Comparison of ENCODE assay signal across 30 cellular contexts in genomic region chr3:10813425-10813824, GRCh38. TPM values are rescaled to one million over a fixed set of nuclear protein-coding genes. Genes with fewer than 3 reads are reported as not detected.
"Had no signal": no experiment of that assay in that cellular context is flagged by ENCODE, and none has a peak within 500 bp of the region (broad histone marks: within the 10 kb centered on the region; RNA-seq: fewer than 3 reads in every experiment).

No MANE protein-coding gene starts in this region.

- H2AFZ ChIP-seq: neural progenitor cell, parathyroid adenoma had no signal

- ATAC-seq: natural killer cell; psoas muscle; right cardiac atrium; sciatic nerve; stimulated activated memory B cell treated with anti-CD40 and anti-IgM and Interleukin-4, amounts not matched to agents 10 μg/mL and 1 μg/mL and 100 μg/mL, for 72 hours; stimulated activated naive CD8-positive, alpha-beta T cell treated with anti-CD3 and anti-CD28 coated beads, Interleukin-15, amount 100 ng/mL, for 72 hours; stimulated activated naive CD8-positive, alpha-beta T cell treated with anti-CD3 and anti-CD28 coated beads, Interleukin-15, Interleukin-2, amounts not matched to agents 100 U/mL and 50 U/mL, for 24 hours; upper lobe of right lung had no signal

- H3K4me3 ChIP-seq: neural progenitor cell, ovary, psoas muscle, skin epidermis, smooth muscle cell, spleen, suprapubic skin, testis, tibial artery, transverse colon, upper lobe of right lung, uterus had no signal

- H3K9ac ChIP-seq: neural progenitor cell, parathyroid adenoma had no signal

- H3K27ac ChIP-seq: neural progenitor cell, ovary, parathyroid adenoma, psoas muscle, skin epidermis, spleen, suprapubic skin, testis, tibial artery, transverse colon, upper lobe of right lung, uterus had no signal

- H3K4me1 ChIP-seq: parathyroid adenoma, psoas muscle, testis, transverse colon, upper lobe of right lung, uterus had no signal

- H3K27me3 ChIP-seq: ovary, testis, uterus had no signal

- H3K4me2 ChIP-seq: neural progenitor cell, smooth muscle cell had no signal

- DNase-seq: natural killer cell; occipital lobe; ovary; posterior cingulate gyrus; psoas muscle; right cardiac atrium; spleen; stimulated activated CD4-positive, alpha-beta T cell treated with anti-CD3 and anti-CD28 coated beads, Interleukin-12 subunit alpha, Interleukin-12 subunit beta, amount 100 ng/mL, for 4 hours; stimulated activated CD4-positive, alpha-beta T cell treated with anti-CD3 and anti-CD28 coated beads, Interleukin-1b, Interleukin-23, amount 100 ng/mL, for 48 hours; stimulated activated CD4-positive, alpha-beta T cell treated with anti-CD3 and anti-CD28 coated beads, Interleukin-4, amount 100 ng/mL, for 1 hour; stimulated activated CD4-positive, alpha-beta T cell treated with anti-CD3 and anti-CD28 coated beads, Interleukin-4, amount 100 ng/mL, for 4 hours; stimulated activated CD8-positive, alpha-beta memory T cell treated with anti-CD3 and anti-CD28 coated beads, Interleukin-4, amount 100 ng/mL, for 48 hours; stimulated activated naive CD4-positive, alpha-beta T cell; stimulated activated naive CD8-positive, alpha-beta T cell treated with anti-CD3 and anti-CD28 coated beads, Interleukin-15, amount 100 ng/mL, for 72 hours; stimulated activated naive CD8-positive, alpha-beta T cell treated with anti-CD3 and anti-CD28 coated beads, Interleukin-15, Interleukin-2, amounts not matched to agents 100 U/mL and 50 U/mL, for 24 hours; substantia nigra; testis; tibial artery; transverse colon; upper lobe of right lung; uterus had no signal

- H3K36me3 ChIP-seq: neural progenitor cell, ovary, spleen, suprapubic skin, tibial artery, transverse colon, upper lobe of right lung, uterus had no signal

- H3K9me3 ChIP-seq: ovary, psoas muscle, spleen, suprapubic skin, testis, tibial artery, transverse colon, upper lobe of right lung, uterus had no signal

- H3K79me2 ChIP-seq: parathyroid adenoma had no signal

RNA-seq across cellular contexts. Expression of gene SLC6A11, which starts 2.6 kb away (rescaled TPM):
- total RNA-seq: natural killer cell, osteoblast, psoas muscle, renal cortical epithelial cell, right cardiac atrium, smooth muscle cell, transverse colon had no signal
